ENCODE assay signal across 8 cellular contexts in genomic region chr15:93997071-93997658, GRCh38.
A peak's percentile ranks its signal among the peaks of the same experiment; 100 is the strongest.
DNase-seq lines count a peak whose midpoint lies in the region; ATAC-seq and TF ChIP-seq lines count a peak whose summit lies in the region.

No MANE protein-coding gene starts in this region.

- no peak for ATAC-seq in HG03571 (IDR thresholded peaks at IDR 0.05; ENCODE audit: unreplicated experiment)
- ATAC-seq in HG02852 (IDR thresholded peaks at IDR 0.05; ENCODE audit: unreplicated experiment): no peak
- ATAC-seq in GM18519 (IDR thresholded peaks at IDR 0.05; ENCODE audit: low FRiP score, unreplicated experiment): no peak

- peaks cover 13% of the 10 kb centered on the region for H3K27me3 ChIP-seq in smooth muscle cell (ENCODE audit: low read depth)

- no peaks in the 10 kb centered on the region for H3F3A ChIP-seq in smooth muscle cell (ENCODE audit: low read depth)

- H3K4me3 ChIP-seq in epithelial cell of proximal tubule (ENCODE audit: low read depth, low read length): no peak overlapping the region
- no peak overlapping the region for H3K4me3 ChIP-seq in smooth muscle cell

- H3K9me3 ChIP-seq in smooth muscle cell (replicated peaks; ENCODE audit: low read depth): no peaks in the 10 kb centered on the region

- no peak overlapping the region for H2AFZ ChIP-seq in smooth muscle cell (ENCODE audit: low read depth)

- H3K4me1 ChIP-seq in smooth muscle cell (ENCODE audit: low read depth): peaks cover 8% of the 10 kb centered on the region

- no peaks in the 10 kb centered on the region for H3K79me2 ChIP-seq in smooth muscle cell (ENCODE audit: low read depth)

- no peak overlapping the region for H3K9ac ChIP-seq in smooth muscle cell (ENCODE audit: low read depth)

- H3K36me3 ChIP-seq in smooth muscle cell (ENCODE audit: low read depth): no peaks in the 10 kb centered on the region

- H3K4me2 ChIP-seq in smooth muscle cell: no peak overlapping the region

- DNase-seq in NCI-H2227 (lab: John Stamatoyannopoulos, UW; ENCODE audit: unreplicated experiment) (peak; percentile 15), NCI-H2227 treated with DMSO at 0.1 percent for 48 hours (lab: John Stamatoyannopoulos, UW) (no peak), NCI-H526 treated with DMSO at 0.1 percent for 48 hours (lab: John Stamatoyannopoulos, UW) (peak; percentile 18), epithelial cell of proximal tubule (ENCODE audit: low read depth) (no peak), smooth muscle cell (lab: John Stamatoyannopoulos, UW; ENCODE audit: unreplicated experiment) (no peak)

- H3K27ac ChIP-seq in smooth muscle cell (ENCODE audit: low read depth): no peak overlapping the region

- no peaks in the 10 kb centered on the region for H4K20me1 ChIP-seq in smooth muscle cell (ENCODE audit: low read depth)

- TF ChIP-seq CTCF in epithelial cell of proximal tubule (conservative IDR thresholded peaks at IDR 0.05; ENCODE audit: low read depth, low read length): peak; percentile 80
- peak; percentile 86 for TF ChIP-seq CTCF in smooth muscle cell (IDR thresholded peaks at IDR 0.05; ENCODE audit: borderline replicate concordance, insufficient read depth, poor library complexity, severe bottlenecking)

- 67% methylated on average over 6 of the region's 6 CpGs for WGBS in smooth muscle cell (ENCODE audit: low lambda C conversion rate)

Comparison
In these comparisons a context has a peak if more than half of its experiments do, and no peak if none do; other contexts are left out.
1. DNase-seq: peak in NCI-H2227 (single experiment) and NCI-H526 treated with DMSO at 0.1 percent for 48 hours (single experiment); none in NCI-H2227 treated with DMSO at 0.1 percent for 48 hours (single experiment), epithelial cell of proximal tubule (single experiment) and smooth muscle cell (single experiment).